8 cellular contexts compared by ENCODE assay signal in genomic region chr12:56359851-56360767, GRCh38. TPM values are rescaled to one million over a fixed set of nuclear protein-coding genes. Genes with fewer than 3 reads are reported as not detected.
A peak's percentile ranks its signal among the peaks of the same experiment; 100 is the strongest.
DNase-seq lines count a peak whose midpoint lies in the region; ATAC-seq and TF ChIP-seq lines count a peak whose summit lies in the region.

STAT2 (minus strand) TSS chr12:56360107; CDS start chr12:56356571, 3,536 bp downstream.

- DNase-seq in NCI-H1092 treated with DMSO at 0.1 percent for 48 hours (lab: John Stamatoyannopoulos, UW) = peak; percentile 96
- peak; percentile 93 for DNase-seq in SKM-1 (lab: John Stamatoyannopoulos, UW; ENCODE audit: unreplicated experiment)
- peak; percentile 99 to 100 for DNase-seq in activated naive CD4-positive, alpha-beta T cell treated with anti-CD3 and anti-CD28 coated beads, Interleukin-2, amount 50 U/mL, for 72 hours (ENCODE audit: low spot score in 2 of 2)
- peak; percentile 99 for DNase-seq in globus pallidus (ENCODE audit: low spot score)
- peak; percentile 90 to 100 (median 99) for DNase-seq in nucleus accumbens (lab: John Stamatoyannopoulos, UW)
- DNase-seq in suprapubic skin (ENCODE audit: low spot score in 2 of 2) = peak; percentile 100

- ATAC-seq in HG02610 (IDR thresholded peaks at IDR 0.05; ENCODE audit: unreplicated experiment) = peak; percentile 97
- ATAC-seq in activated naive CD4-positive, alpha-beta T cell treated with anti-CD3 and anti-CD28 coated beads, Interleukin-2, amount 50 U/mL, for 72 hours = peak; percentile 95 to 98

- TF ChIP-seq EP300 in suprapubic skin (IDR thresholded peaks at IDR 0.05) = no peak

- no peaks in the 10 kb centered on the region for H3K27me3 ChIP-seq in suprapubic skin

- H3K27ac Mint-ChIP-seq in activated naive CD4-positive, alpha-beta T cell treated with anti-CD3 and anti-CD28 coated beads, Interleukin-2, amount 50 U/mL, for 72 hours = peak within 1 kb of the TSS; percentile 99

- peak in 1 of 2 donors; percentile 80 for TF ChIP-seq POLR2A in suprapubic skin (IDR thresholded peaks at IDR 0.05)

- peaks cover 2 to 15% of the 10 kb centered on the region in 2 donors for H3K36me3 Mint-ChIP-seq in activated naive CD4-positive, alpha-beta T cell treated with anti-CD3 and anti-CD28 coated beads, Interleukin-2, amount 50 U/mL, for 72 hours

- no peaks in the 10 kb centered on the region for H3K9me3 Mint-ChIP-seq in activated naive CD4-positive, alpha-beta T cell treated with anti-CD3 and anti-CD28 coated beads, Interleukin-2, amount 50 U/mL, for 72 hours

- peaks cover 29% of the 10 kb centered on the region for H3K4me1 ChIP-seq in suprapubic skin

- under 1% methylated on average over 39 of the region's 54 CpGs for WGBS in suprapubic skin

- TF ChIP-seq CTCF in suprapubic skin (IDR thresholded peaks at IDR 0.05) = no peak

- no peaks in the 10 kb centered on the region for H3K9me3 ChIP-seq in suprapubic skin

- H3K36me3 ChIP-seq in suprapubic skin = peaks cover 17% of the 10 kb centered on the region

- H3K4me3 ChIP-seq in GM08714 (ENCODE audit: low read length) (peak within 1 kb of the TSS; percentile 97), suprapubic skin (peak within 1 kb of the TSS; percentile 63)

- peak within 1 kb of the TSS; percentile 92 for H3K27ac ChIP-seq in suprapubic skin

RNA-seq across cellular contexts. Expression of gene STAT2, which starts in this region (rescaled TPM):
- total RNA-seq in activated naive CD4-positive, alpha-beta T cell treated with anti-CD3 and anti-CD28 coated beads, Interleukin-2, amount 50 U/mL, for 72 hours = 100 to 1,000 TPM; 170 to 172 TPM
- 100 to 1,000 TPM in 3 of 4 donors, 10 to 100 TPM in 1; 93.8 to 182 (median 111) TPM for total RNA-seq in suprapubic skin

Comparison
In these comparisons a context has a peak if more than half of its experiments do, and no peak if none do; other contexts are left out.
1. Peak in every context shown above with its lines: DNase-seq, ATAC-seq, H3K4me3 ChIP-seq and H3K27ac ChIP-seq.